ENCODE assay signal across 8 cellular contexts in genomic region chr19:42396542-42397314, GRCh38. TPM values are rescaled to one million over a fixed set of nuclear protein-coding genes. Genes with fewer than 3 reads are reported as not detected.
DNase-seq lines count a peak whose midpoint lies in the region; TF ChIP-seq lines count a peak whose summit lies in the region.

No MANE protein-coding gene starts in this region.

- peak; percentile 100 for DNase-seq in GM03348 (ENCODE audit: low spot score)
- peak; percentile 97 for DNase-seq in HFF-Myc (ENCODE audit: extremely low read depth, low read depth)
- DNase-seq in NB4 (ENCODE audit: low read depth): peak; percentile 95
- peak; percentile 98 for DNase-seq in SK-N-DZ (ENCODE audit: low spot score)
- DNase-seq in activated naive CD4-positive, alpha-beta T cell treated with anti-CD3 and anti-CD28 coated beads, Interleukin-2, amount 50 U/mL, for 16 hours: peak; percentile 94
- DNase-seq in germinal center (ENCODE audit: low spot score): peak; percentile 100
- DNase-seq in substantia nigra (lab: John Stamatoyannopoulos, UW): peak; percentile 75 to 99 (median 97)

- TF ChIP-seq CTCF in HFF-Myc (IDR thresholded peaks at IDR 0.05; ENCODE audit: low read depth, low read length, missing control alignments): no peak
- no peak for TF ChIP-seq CTCF in NB4 (IDR thresholded peaks at IDR 0.05; ENCODE audit: low read depth, low read length)
- peak; percentile 44 for TF ChIP-seq CTCF in neutrophil (IDR thresholded peaks at IDR 0.05)

- no peaks in the 10 kb centered on the region for H3K36me3 ChIP-seq in neutrophil

- H3K27me3 ChIP-seq in neutrophil: peaks cover 12% of the 10 kb centered on the region

- peak overlapping the region; percentile 88 for H3K27ac ChIP-seq in neutrophil
- H3K27ac ChIP-seq in substantia nigra (ENCODE audit: low read depth, low read length, poor library complexity, severe bottlenecking): peak overlapping the region; percentile 86

- TF ChIP-seq POLR2A in NB4 (IDR thresholded peaks at IDR 0.05; ENCODE audit: extremely low read depth, insufficient read length): peak; percentile 80

- H3K4me3 ChIP-seq in HFF-Myc (replicated peaks; ENCODE audit: low read depth, low read length): peak overlapping the region; percentile 64
- peak overlapping the region; percentile 83 for H3K4me3 ChIP-seq in NB4 (ENCODE audit: low read depth, low read length)
- peak overlapping the region; percentile 73 to 77 for H3K4me3 ChIP-seq in neutrophil (ENCODE audit: low read depth in 1 of 2, low read length in 1 of 2)

- H3K9me3 ChIP-seq in neutrophil: no peaks in the 10 kb centered on the region

- peaks cover 28 to 36% of the 10 kb centered on the region in 2 experiments for H3K4me1 ChIP-seq in neutrophil (ENCODE audit: control insufficient read depth in 1 of 2, insufficient read depth in 1 of 2, low read depth in 1 of 2, low read length in 1 of 2)

RNA-seq across cellular contexts. Expression of gene CNFN, which starts 6.6 kb away (rescaled TPM):
- polyA plus RNA-seq in SK-N-DZ (2014; cell fraction: cytosol; rRNA removed): not detected in 2 replicates
- polyA plus RNA-seq in SK-N-DZ (2014; cell fraction: nucleus; rRNA removed): 0.76 TPM in 1 of 2 replicates, not detected in the other

RNA-seq across cellular contexts. Expression of gene LIPE, which starts 30.5 kb away (rescaled TPM):
- 3.8 and 6.9 TPM in 2 replicates for polyA plus RNA-seq in SK-N-DZ (2014; cell fraction: cytosol; rRNA removed)
- polyA plus RNA-seq in SK-N-DZ (2014; cell fraction: nucleus; rRNA removed): 4.3 and 4.7 TPM in 2 replicates

RNA-seq across cellular contexts. Expression of gene CXCL17, which starts 46.0 kb away (rescaled TPM):
- polyA plus RNA-seq in SK-N-DZ (2014; cell fraction: cytosol; rRNA removed): not detected in 2 replicates
- polyA plus RNA-seq in SK-N-DZ (2014; cell fraction: nucleus; rRNA removed): not detected in 2 replicates

Comparison
In these comparisons a context has a peak if more than half of its experiments do, and no peak if none do; other contexts are left out.
1. Peak in every context shown above with its lines: DNase-seq, H3K4me3 ChIP-seq and H3K27ac ChIP-seq.